ENCODE assay signal across 9 cellular contexts in genomic region chr20:64119681-64120341, GRCh38. TPM values are rescaled to one million over a fixed set of nuclear protein-coding genes. Genes with fewer than 3 reads are reported as not detected.
DNase-seq lines count a peak whose midpoint lies in the region; ATAC-seq and TF ChIP-seq lines count a peak whose summit lies in the region.
"Had no signal": no experiment of that assay in that cellular context is flagged by ENCODE, and none has a peak within 500 bp of the region (broad histone marks: within the 10 kb centered on the region; RNA-seq: fewer than 3 reads in every experiment).

No MANE protein-coding gene starts in this region.

- TF ChIP-seq RAD21 in Ishikawa (IDR thresholded peaks at IDR 0.05; ENCODE audit: low read depth), result no peak

- H3K27me3 Mint-ChIP-seq in naive thymus-derived CD4-positive, alpha-beta T cell, result peaks cover 0 to 28% (median 0%) of the 10 kb centered on the region in 5 donors

- 34 to 56% methylated on average over 4 to 13 of the region's 14 CpGs for WGBS in body of pancreas, 2 donors

- peaks cover 0 to 25% (median 22%) of the 10 kb centered on the region in 10 experiments; a peak in 17 of 20 replicates for H3K4me1 ChIP-seq in BLaER1 treated with 17β-estradiol and CSF1 and Interleukin-3, amounts not matched to agents 10 nM and 100 nM
- peaks cover 8% of the 10 kb centered on the region for H3K4me1 ChIP-seq in body of pancreas
- H3K4me1 ChIP-seq in naive thymus-derived CD4-positive, alpha-beta T cell (ENCODE audit: control insufficient read depth in 2 of 2, insufficient read depth in 2 of 2, low read length in 2 of 2), result peaks cover 5 to 9% of the 10 kb centered on the region in 2 donors

- TF ChIP-seq EP300 in Ishikawa (IDR thresholded peaks at IDR 0.05; ENCODE audit: borderline replicate concordance), result no peak

- peak overlapping the region in 5 of 11 experiments; percentile 4 to 36 (median 26); a peak in 4 of 22 replicates for H3K27ac ChIP-seq in BLaER1 treated with 17β-estradiol and CSF1 and Interleukin-3, amounts not matched to agents 10 nM and 100 nM
- H3K27ac ChIP-seq in body of pancreas, result no peak overlapping the region
- H3K27ac ChIP-seq in naive thymus-derived CD4-positive, alpha-beta T cell (ENCODE audit: low read depth, low read length), result peak overlapping the region; percentile 22

- DNase-seq in body of pancreas (peak in 1 of 4 donors; percentile 10), iPS-NIHi7 (ENCODE audit: extremely low spot score) (no peak), NCI-H128 (lab: John Stamatoyannopoulos, UW; ENCODE audit: unreplicated experiment) (no peak)
- peak in 3 of 9 donors; percentile 2 to 24 (median 14) for DNase-seq in naive thymus-derived CD4-positive, alpha-beta T cell

- ATAC-seq in body of pancreas (peak; percentile 5), GM21529 (IDR thresholded peaks at IDR 0.05; ENCODE audit: unreplicated experiment) (no peak), HG03354 (IDR thresholded peaks at IDR 0.05; ENCODE audit: poor library complexity, severe bottlenecking, unreplicated experiment) (no peak)
- peak; percentile 18 for ATAC-seq in naive thymus-derived CD4-positive, alpha-beta T cell

- peaks cover 0 to 7% (median 0%) of the 10 kb centered on the region in 11 experiments; a peak in 2 of 22 replicates for H3K27me3 ChIP-seq in BLaER1 treated with 17β-estradiol and CSF1 and Interleukin-3, amounts not matched to agents 10 nM and 100 nM
- peaks cover 0 to 7% of the 10 kb centered on the region in 2 donors for H3K27me3 ChIP-seq in body of pancreas
- no peaks in the 10 kb centered on the region for H3K27me3 ChIP-seq in naive thymus-derived CD4-positive, alpha-beta T cell (ENCODE audit: control insufficient read depth in 2 of 2, insufficient read depth in 2 of 2, low read length in 2 of 2)

- H3K4me3 ChIP-seq in BLaER1 treated with 17β-estradiol and CSF1 and Interleukin-3, amounts not matched to agents 10 nM and 100 nM, result peak overlapping the region in 8 of 10 experiments; percentile 10 to 56 (median 36); a peak in 7 of 20 replicates
- H3K4me3 ChIP-seq in body of pancreas, result no peak overlapping the region
- H3K4me3 ChIP-seq in naive thymus-derived CD4-positive, alpha-beta T cell (ENCODE audit: low read length), result peak overlapping the region; percentile 36

- H3K4me3 Mint-ChIP-seq in naive thymus-derived CD4-positive, alpha-beta T cell, result peak overlapping the region; percentile 39 to 80 (median 73)

- CTCF ChIA-PET in naive thymus-derived CD4-positive, alpha-beta T cell (lab: Charles Lee), result interaction anchor here (0.6 to 4.7 kb wide), 9 partner anchors 34 to 214 kb away, joined by 3 to 55 read pairs (median 3); partner anchors contain the start of gene LKAAEAR1

- peaks cover 0 to 10% (median 8%) of the 10 kb centered on the region in 7 donors for H3K4me1 Mint-ChIP-seq in naive thymus-derived CD4-positive, alpha-beta T cell

- TF ChIP-seq CTCF in body of pancreas (IDR thresholded peaks at IDR 0.05), result no peak

- peak overlapping the region; percentile 70 to 86 (median 78) for H3K4me2 ChIP-seq in BLaER1 treated with 17β-estradiol and CSF1 and Interleukin-3, amounts not matched to agents 10 nM and 100 nM

- no peaks in the 10 kb centered on the region for H3K36me3 ChIP-seq in BLaER1 treated with 17β-estradiol and CSF1 and Interleukin-3, amounts not matched to agents 10 nM and 100 nM
- H3K36me3 ChIP-seq in body of pancreas (replicated peaks in 1 of 2; ENCODE audit: insufficient read depth in 1 of 2, low read depth in 2 of 2), result no peaks in the 10 kb centered on the region
- H3K36me3 ChIP-seq in naive thymus-derived CD4-positive, alpha-beta T cell (ENCODE audit: control insufficient read depth in 2 of 3, insufficient read depth in 3 of 3, low read length in 3 of 3), result no peaks in the 10 kb centered on the region

- peak overlapping the region; percentile 69 to 85 (median 78) for H3K27ac Mint-ChIP-seq in naive thymus-derived CD4-positive, alpha-beta T cell

- H3K9me3 ChIP-seq in BLaER1 treated with 17β-estradiol and CSF1 and Interleukin-3, amounts not matched to agents 10 nM and 100 nM (replicated peaks in 1 of 11), result no peaks in the 10 kb centered on the region
- no peaks in the 10 kb centered on the region for H3K9me3 ChIP-seq in body of pancreas
- H3K9me3 ChIP-seq in naive thymus-derived CD4-positive, alpha-beta T cell (ENCODE audit: control insufficient read depth in 2 of 3, low read length in 3 of 3), result no peaks in the 10 kb centered on the region

- peaks cover 0 to 7% (median 0%) of the 10 kb centered on the region in 11 experiments; a peak in 2 of 22 replicates for H4K20me1 ChIP-seq in BLaER1 treated with 17β-estradiol and CSF1 and Interleukin-3, amounts not matched to agents 10 nM and 100 nM

- POLR2A ChIA-PET in naive thymus-derived CD4-positive, alpha-beta T cell (lab: Charles Lee), result interaction anchor here (0.8 to 2.6 kb wide), 6 partner anchors 9 to 256 kb away, joined by 3 to 18 read pairs (median 4); partner anchors contain the start of gene LKAAEAR1

- H3K9me3 Mint-ChIP-seq in naive thymus-derived CD4-positive, alpha-beta T cell, result peaks cover 0 to 4% (median 0%) of the 10 kb centered on the region in 11 donors

- TF ChIP-seq POLR2A in body of pancreas (IDR thresholded peaks at IDR 0.05), result no peak

- no peaks in the 10 kb centered on the region for H3K36me3 Mint-ChIP-seq in naive thymus-derived CD4-positive, alpha-beta T cell

- peak overlapping the region in 8 of 11 experiments; percentile 17 to 55 (median 37); a peak in 6 of 22 replicates for H3K9ac ChIP-seq in BLaER1 treated with 17β-estradiol and CSF1 and Interleukin-3, amounts not matched to agents 10 nM and 100 nM

- intact Hi-C loops in body of pancreas (cut with DNase I), result loop anchor here (5.0 kb wide), 1 partner anchor 83 kb away; the partner anchor contains the start of gene C20orf204
- intact Hi-C loops in naive thymus-derived CD4-positive, alpha-beta T cell (cut with micrococcal nuclease), result loop anchor here (1.0 to 5.0 kb wide), 11 partner anchors 18 to 582 kb away; partner anchors contain the start of genes ARFRP1 (in 1 of the 2), PRPF6 (in 1 of the 2), TPD52L2 (in 1 of the 2) and UCKL1 (in 1 of the 2)

TF ChIP-seq in Ishikawa, 13 proteins besides CTCF, POLR2A, EP300 and RAD21:
- no peak for TF ChIP-seq FOXM1 (IDR thresholded peaks at IDR 0.05; ENCODE audit: borderline replicate concordance, low read depth)
- TF ChIP-seq USF1 (IDR thresholded peaks at IDR 0.05), result no peak
- no peak for TF ChIP-seq CEBPB (IDR thresholded peaks at IDR 0.05)
- TF ChIP-seq ZBTB7A (IDR thresholded peaks at IDR 0.05; ENCODE audit: low read depth), result peak; percentile 3; the same call in 1 of the 2 replicates
- no peak for TF ChIP-seq TEAD4 (IDR thresholded peaks at IDR 0.05)
- no peak for TF ChIP-seq MAX (IDR thresholded peaks at IDR 0.05)
- TF ChIP-seq TCF12 (IDR thresholded peaks at IDR 0.05; ENCODE audit: low read depth), result no peak

RNA-seq across cellular contexts. Expression of gene NPBWR2, which starts 12.4 kb away (rescaled TPM):
- not detected for total RNA-seq in body of pancreas
- not detected for total RNA-seq in naive thymus-derived CD4-positive, alpha-beta T cell
- polyA plus RNA-seq in naive thymus-derived CD4-positive, alpha-beta T cell, result not detected
- total RNA-seq: glomerular endothelial cell had no signal

RNA-seq across cellular contexts. Expression of gene LKAAEAR1, which starts 35.6 kb away (rescaled TPM):
- 1 to 10 TPM in 1 of 2 donors, not detected in 1; 3.9 TPM for total RNA-seq in body of pancreas
- total RNA-seq in naive thymus-derived CD4-positive, alpha-beta T cell, result under 1 TPM in 2 of 5 experiments, not detected in 3; 0.48 to 0.71 TPM
- under 1 TPM; 0.47 to 0.75 TPM for polyA plus RNA-seq in naive thymus-derived CD4-positive, alpha-beta T cell

RNA-seq across cellular contexts. Expression of gene OPRL1, which starts 39.9 kb away (rescaled TPM):
- 1 to 10 TPM; 1.0 to 2.6 TPM for total RNA-seq in body of pancreas
- total RNA-seq in naive thymus-derived CD4-positive, alpha-beta T cell, result 1 to 10 TPM in 3 of 5 experiments, under 1 TPM in 2; 0.75 to 6.1 (median 1.1) TPM
- polyA plus RNA-seq in naive thymus-derived CD4-positive, alpha-beta T cell, result 1 to 10 TPM in 1 of 2 donors, under 1 TPM in 1; 0.18 to 1.3 TPM

RNA-seq across cellular contexts. Expression of gene RGS19, which starts 40.5 kb away (rescaled TPM):
- total RNA-seq in body of pancreas, result 10 to 100 TPM in 1 of 2 donors, 1 to 10 TPM in 1; 9.1 to 14.5 TPM
- total RNA-seq in naive thymus-derived CD4-positive, alpha-beta T cell, result 10 to 100 TPM; 21.8 to 93.4 (median 23.6) TPM
- 10 to 100 TPM; 55.2 to 66.8 TPM for polyA plus RNA-seq in naive thymus-derived CD4-positive, alpha-beta T cell

RNA-seq across cellular contexts. Expression of gene MYT1, which starts 44.4 kb away (rescaled TPM):
- under 1 TPM in 1 of 2 donors, not detected in 1; 0.99 TPM for total RNA-seq in body of pancreas
- not detected for total RNA-seq in naive thymus-derived CD4-positive, alpha-beta T cell
- not detected for polyA plus RNA-seq in naive thymus-derived CD4-positive, alpha-beta T cell
- total RNA-seq: glomerular endothelial cell had no signal

Comparison
In these comparisons a context has a peak if more than half of its experiments do, and no peak if none do; other contexts are left out.
1. H3K4me3 ChIP-seq: peak in BLaER1 treated with 17β-estradiol and CSF1 and Interleukin-3, amounts not matched to agents 10 nM and 100 nM (8 of 10) and naive thymus-derived CD4-positive, alpha-beta T cell (single experiment); none in body of pancreas (0 of 2).
2. ATAC-seq: peak in body of pancreas (single experiment) and naive thymus-derived CD4-positive, alpha-beta T cell (single experiment); none in GM21529 (single experiment) and HG03354 (single experiment).